8 cellular contexts compared by ENCODE assay signal in genomic region chr2:113248997-113249770, GRCh38. TPM values are rescaled to one million over a fixed set of nuclear protein-coding genes. Genes with fewer than 3 reads are reported as not detected.
DNase-seq lines count a peak whose midpoint lies in the region; ATAC-seq and TF ChIP-seq lines count a peak whose summit lies in the region.

No MANE protein-coding gene starts in this region.

- no peaks in the 10 kb centered on the region for H3K36me3 ChIP-seq in DOHH2 (ENCODE audit: control insufficient read depth, low read length)
- peaks cover 0 to 4% of the 10 kb centered on the region in 2 donors for H3K36me3 ChIP-seq in lung (ENCODE audit: control insufficient read depth in 2 of 2, insufficient read depth in 2 of 2, low read length in 2 of 2)

- WGBS in lung, 2 donors, result 40 to 44% methylated on average over 10 of the region's 10 CpGs

- H3K9me2 ChIP-seq in DOHH2 (replicated peaks; ENCODE audit: control insufficient read depth, low read length), result no peaks in the 10 kb centered on the region

- H3K27me3 ChIP-seq in DOHH2 (ENCODE audit: control insufficient read depth, low read length) (no peaks in the 10 kb centered on the region), lung (ENCODE audit: control insufficient read depth, insufficient read depth) (no peaks in the 10 kb centered on the region)

- no peaks in the 10 kb centered on the region for H3F3A ChIP-seq in DOHH2 (ENCODE audit: control insufficient read depth, insufficient read depth)

- H3K9me3 ChIP-seq in DOHH2 (ENCODE audit: control insufficient read depth, insufficient read depth, low read length) (no peaks in the 10 kb centered on the region), lung (ENCODE audit: control insufficient read depth in 2 of 2, insufficient read depth in 1 of 2, low read length in 1 of 2) (no peaks in the 10 kb centered on the region)

- peak; percentile 64 for ATAC-seq in HG02938 (IDR thresholded peaks at IDR 0.05; ENCODE audit: unreplicated experiment)
- peak; percentile 68 for ATAC-seq in lung (ENCODE audit: insufficient read depth, low FRiP score)
- no peak for ATAC-seq in GM19452 (IDR thresholded peaks at IDR 0.05; ENCODE audit: unreplicated experiment)

- TF ChIP-seq CTCF in DOHH2 (IDR thresholded peaks at IDR 0.05; ENCODE audit: low read depth, low read length, poor library complexity, severe bottlenecking) (peak; percentile 99), lung (IDR thresholded peaks at IDR 0.05; ENCODE audit: control extremely low read depth, extremely low read depth) (peak; percentile 86)

- DNase-seq in NCI-H526 (lab: John Stamatoyannopoulos, UW) (peak; percentile 14 to 83), ecto neural progenitor cell (ENCODE audit: low spot score) (peak; percentile 86), lung (ENCODE audit: low spot score) (peak; percentile 82)
- peak; percentile 80 to 84 for DNase-seq in activated CD4-positive, alpha-beta T cell treated with anti-CD3 and anti-CD28 coated beads, Interleukin-2, amount 50 U/mL, for 48 hours
- DNase-seq in stimulated activated CD8-positive, alpha-beta memory T cell treated with anti-CD3 and anti-CD28 coated beads, Interleukin-12 subunit alpha, Interleukin-12 subunit beta, amount 100 ng/mL, for 4 hours (ENCODE audit: low read depth), result peak; percentile 46

- no peak overlapping the region for H3K27ac ChIP-seq in DOHH2 (ENCODE audit: low read depth, low read length)
- H3K27ac ChIP-seq in lung (ENCODE audit: low read depth in 1 of 2, low read length in 1 of 2), result no peak overlapping the region

- H3K79me2 ChIP-seq in DOHH2 (ENCODE audit: control insufficient read depth, low read length), result no peaks in the 10 kb centered on the region

- H3K4me2 ChIP-seq in DOHH2 (ENCODE audit: low read length), result peak overlapping the region; percentile 10; the same call in 1 of the 2 replicates

- H3K4me1 ChIP-seq in DOHH2 (ENCODE audit: control insufficient read depth, low read length), result peaks cover 18% of the 10 kb centered on the region
- peaks cover 0 to 2% of the 10 kb centered on the region in 2 donors for H3K4me1 ChIP-seq in lung (ENCODE audit: control insufficient read depth in 2 of 2, insufficient read depth in 2 of 2, low read length in 2 of 2)

- no peaks in the 10 kb centered on the region for H4K20me1 ChIP-seq in DOHH2 (ENCODE audit: control insufficient read depth, insufficient read depth, low read depth, low read length)

- H3K4me3 ChIP-seq in DOHH2 (ENCODE audit: low read length) (no peak overlapping the region), lung (no peak overlapping the region)

RNA-seq across cellular contexts. Expression of gene PAX8, which starts 29.5 kb away (rescaled TPM):
- 1 to 10 TPM in 1 of 2 donors, under 1 TPM in 1; 0.28 to 5.9 TPM for total RNA-seq in lung
- polyA plus RNA-seq in lung, result 1 to 10 TPM in 1 of 2 donors, under 1 TPM in 1; 0.89 to 3.8 TPM
